In genomic region chr17:50345443-50346312, GRCh38 we compare ENCODE assay signal across 8 cellular contexts. TPM values are rescaled to one million over a fixed set of nuclear protein-coding genes. Genes with fewer than 3 reads are reported as not detected.
DNase-seq lines count a peak whose midpoint lies in the region; TF ChIP-seq lines count a peak whose summit lies in the region.

TSS of gene XYLT2 (plus strand) at chr17:50346126. CDS start at chr17:50346141, 15 bp downstream.

- H3K4me3 Mint-ChIP-seq in HFFc6: peak within 1 kb of the TSS; percentile 97
- H3K4me3 Mint-ChIP-seq in type B pancreatic cell: peak within 1 kb of the TSS; percentile 95

- H3K36me3 Mint-ChIP-seq in HFFc6 (ENCODE audit: low read depth): no peaks in the 10 kb centered on the region
- H3K36me3 Mint-ChIP-seq in type B pancreatic cell: no peaks in the 10 kb centered on the region

- H3K27ac Mint-ChIP-seq in HFFc6 (peak within 1 kb of the TSS; percentile 75), type B pancreatic cell (peak within 1 kb of the TSS; percentile 55)

- H3K4me3 ChIP-seq in GM08714 (ENCODE audit: low read length): peak within 1 kb of the TSS; percentile 67

- peak; percentile 54 for DNase-seq in HFFc6
- DNase-seq in NCI-H1105 (lab: John Stamatoyannopoulos, UW): peak; percentile 74
- peak; percentile 90 for DNase-seq in T follicular helper cell (ENCODE audit: low read depth)
- DNase-seq in activated naive CD8-positive, alpha-beta T cell treated with anti-CD3 and anti-CD28 coated beads, Interleukin-2, amount 50 U/mL, for 16 hours (ENCODE audit: low read depth, low spot score): peak; percentile 78
- peak; percentile 94 for DNase-seq in cardiac septum (ENCODE audit: low spot score)
- DNase-seq in posterior cingulate gyrus: peak; percentile 59 to 97 (median 81)
- peak; percentile 91 for DNase-seq in type B pancreatic cell (ENCODE audit: extremely low spot score, unreplicated experiment)

- H3K9me3 Mint-ChIP-seq in HFFc6 (no peaks in the 10 kb centered on the region), type B pancreatic cell (no peaks in the 10 kb centered on the region)

- H3K27me3 Mint-ChIP-seq in HFFc6 (ENCODE audit: insufficient read depth) (peaks cover 2% of the 10 kb centered on the region; the same call in 1 of the 2 replicates), type B pancreatic cell (peaks cover 3% of the 10 kb centered on the region)

- peaks cover 39% of the 10 kb centered on the region for H3K4me1 Mint-ChIP-seq in HFFc6 (ENCODE audit: low read depth)
- H3K4me1 Mint-ChIP-seq in type B pancreatic cell (ENCODE audit: unreplicated experiment): peaks cover 12% of the 10 kb centered on the region

- intact Hi-C loops in cardiac septum (cut with DNase I): no loop called here
- intact Hi-C loops in posterior cingulate gyrus (cut with DNase I): no loop called here

- TF ChIP-seq CTCF in HFFc6 (IDR thresholded peaks at IDR 0.05) (no peak), type B pancreatic cell (conservative IDR thresholded peaks at IDR 0.05) (no peak)

RNA-seq across cellular contexts. Expression of gene XYLT2, which starts in this region (rescaled TPM):
- 10 to 100 TPM; 38.9 to 47.1 (median 43.2) TPM for total RNA-seq in HFFc6 (2021; fragmentation: NEBNext Ultra II Directional; extraction: Animal tissue kit (Norgen Biotek cat#: 25700))
- total RNA-seq in cardiac septum (10.8 TPM), type B pancreatic cell (ENCODE audit: low replicate concordance) (23.5 and 38.8 TPM in 2 replicates)

Comparison
In these comparisons a context has a peak if more than half of its experiments do, and no peak if none do; other contexts are left out.
1. Peak in every context shown above with its lines: DNase-seq and H3K4me3 ChIP-seq.